ENCODE assay signal across 15 cellular contexts in the genomic region with DNA sequence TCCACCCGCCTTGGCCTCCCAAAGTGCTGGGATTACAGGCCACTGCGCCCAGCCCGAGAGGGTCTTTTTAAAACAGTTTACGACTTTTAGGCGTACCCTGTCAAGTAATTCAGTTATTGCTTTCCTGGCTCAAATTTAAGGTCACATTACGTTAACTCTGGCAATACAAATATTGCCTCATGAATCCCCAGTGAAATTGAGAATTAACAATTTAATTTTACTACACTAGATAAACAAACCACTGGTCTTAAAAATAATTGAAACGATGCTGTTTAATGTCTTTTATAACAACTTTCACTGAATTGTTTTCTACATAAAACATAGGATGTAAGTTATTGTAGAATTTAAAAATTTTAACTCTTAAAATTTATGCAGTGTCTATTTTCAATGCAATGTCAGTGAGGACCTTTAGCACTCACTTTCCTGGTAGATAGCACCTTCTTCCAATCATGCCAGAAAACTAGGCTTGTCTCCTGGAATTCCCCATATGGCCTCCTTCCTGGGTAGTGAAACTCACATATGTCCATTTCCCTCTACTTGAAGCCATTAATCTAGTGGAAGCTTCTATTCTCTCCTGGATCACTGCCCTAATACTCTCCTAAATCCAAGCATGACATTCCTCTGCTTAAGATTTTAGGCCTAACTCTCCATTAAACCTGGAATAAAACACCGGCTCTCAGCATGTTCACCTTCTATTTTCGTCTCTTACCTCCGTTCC. TPM values are rescaled to one million over a fixed set of nuclear protein-coding genes. Genes with fewer than 3 reads are reported as not detected.
"Had no signal": no experiment of that assay in that cellular context is flagged by ENCODE, and none has a peak within 500 bp of the region (broad histone marks: within the 10 kb centered on the region; RNA-seq: fewer than 3 reads in every experiment).

No MANE protein-coding gene starts in this region.

- H3K36me3 Mint-ChIP-seq: activated CD4-positive, alpha-beta memory T cell treated with anti-CD3 and anti-CD28 coated beads for 36 hours; activated naive CD8-positive, alpha-beta T cell treated with anti-CD3 and anti-CD28 coated beads for 36 hours had no signal

- H3K4me1 ChIP-seq: pancreas had no signal

- H3K9me3 ChIP-seq: breast epithelium, esophagus squamous epithelium, pancreas had no signal

- H3K4me3 Mint-ChIP-seq: activated CD4-positive, alpha-beta memory T cell treated with anti-CD3 and anti-CD28 coated beads for 36 hours; activated naive CD8-positive, alpha-beta T cell treated with anti-CD3 and anti-CD28 coated beads for 36 hours; nephron; stimulated activated naive CD8-positive, alpha-beta T cell treated with anti-CD3 and anti-CD28 coated beads, Interleukin-15, amount 100 ng/mL, for 72 hours had no signal

- H3K27ac Mint-ChIP-seq: activated CD4-positive, alpha-beta memory T cell treated with anti-CD3 and anti-CD28 coated beads for 36 hours; activated naive CD8-positive, alpha-beta T cell treated with anti-CD3 and anti-CD28 coated beads for 36 hours had no signal

- H3K27me3 ChIP-seq: breast epithelium, esophagus squamous epithelium had no signal

- ATAC-seq: pancreas; stimulated activated naive CD8-positive, alpha-beta T cell treated with anti-CD3 and anti-CD28 coated beads, Interleukin-15, amount 100 ng/mL, for 72 hours had no signal

- H3K9me3 Mint-ChIP-seq: activated CD4-positive, alpha-beta memory T cell treated with anti-CD3 and anti-CD28 coated beads for 36 hours; activated naive CD8-positive, alpha-beta T cell treated with anti-CD3 and anti-CD28 coated beads for 36 hours; nephron; stimulated activated naive CD8-positive, alpha-beta T cell treated with anti-CD3 and anti-CD28 coated beads, Interleukin-15, amount 100 ng/mL, for 72 hours had no signal

- H3K4me3 ChIP-seq: breast epithelium, esophagus squamous epithelium, pancreas had no signal

- H3K36me3 ChIP-seq: breast epithelium, esophagus squamous epithelium, pancreas had no signal

- DNase-seq: activated CD4-positive, alpha-beta memory T cell treated with anti-CD3 and anti-CD28 coated beads for 36 hours; activated gamma-delta T cell treated with Interleukin-2 at 50 U/mL for 16 hours; activated naive CD8-positive, alpha-beta T cell treated with anti-CD3 and anti-CD28 coated beads for 36 hours; activated T-cell treated with anti-CD3 and anti-CD28 coated beads, Interleukin-2, amount 50 U/mL, for 48 hours; anterior cingulate cortex; esophagus squamous epithelium; foreskin fibroblast; mammary epithelial cell; pancreas; stimulated activated CD4-positive, alpha-beta T cell treated with anti-CD3 and anti-CD28 coated beads, Interleukin-4, amount 100 ng/mL, for 1 hour; stimulated activated CD8-positive, alpha-beta memory T cell treated with anti-CD3 and anti-CD28 coated beads, Interleukin-4, amount 100 ng/mL, for 48 hours; stimulated activated naive CD8-positive, alpha-beta T cell treated with anti-CD3 and anti-CD28 coated beads, Interleukin-15, amount 100 ng/mL, for 72 hours had no signal

- H3K27ac ChIP-seq: breast epithelium, esophagus squamous epithelium, pancreas had no signal

RNA-seq across cellular contexts. Expression of a gene that starts 13.5 kb away (rescaled TPM):
- total RNA-seq: T-helper 2 cell treated with Interferon-gamma antibody and Interleukin-4, amounts not matched to agents 100 ng/mL and 5 ng/mL, for 36 hours had no signal
